ENCODE assay signal across 21 cellular contexts in genomic region chr3:7707192-7707591, GRCh38.
A peak's percentile ranks its signal among the peaks of the same experiment; 100 is the strongest.
DNase-seq lines count a peak whose midpoint lies in the region; ATAC-seq and TF ChIP-seq lines count a peak whose summit lies in the region.
"Had no signal": no experiment of that assay in that cellular context is flagged by ENCODE, and none has a peak within 500 bp of the region (broad histone marks: within the 10 kb centered on the region; RNA-seq: fewer than 3 reads in every experiment).

No MANE protein-coding gene starts in this region.

- intact Hi-C loops in CD14-positive monocyte (cut with micrococcal nuclease) (no loop called here), Right ventricle myocardium superior (cut with DNase I) (no loop called here)

- peaks cover 0 to 3% of the 10 kb centered on the region in 2 donors for H3K36me3 Mint-ChIP-seq in CD14-positive monocyte
- H3K36me3 Mint-ChIP-seq: stimulated activated memory B cell treated with anti-CD40 and anti-IgM and Interleukin-4, amounts not matched to agents 10 μg/mL and 1 μg/mL and 100 μg/mL, for 72 hours; T-cell had no signal

- peaks cover 22% of the 10 kb centered on the region for H3K4me1 Mint-ChIP-seq in CD14-positive monocyte
- H3K4me1 Mint-ChIP-seq: stimulated activated memory B cell treated with anti-CD40 and anti-IgM and Interleukin-4, amounts not matched to agents 10 μg/mL and 1 μg/mL and 100 μg/mL, for 72 hours had no signal

- H3K4me3 Mint-ChIP-seq in CD14-positive monocyte, result no peak overlapping the region
- H3K4me3 Mint-ChIP-seq: activated CD4-positive, alpha-beta memory T cell treated with anti-CD3 and anti-CD28 coated beads, Interleukin-2, amount 10 ng/mL, durations not matched to agents 7 days and 5 days; activated naive CD4-positive, alpha-beta T cell treated with anti-CD3 and anti-CD28 coated beads for 36 hours; activated T-cell treated with anti-CD3 and anti-CD28 coated beads, Interleukin-2, amount 50 U/mL, for 24 hours; stimulated activated memory B cell treated with anti-CD40 and anti-IgM and Interleukin-4, amounts not matched to agents 10 μg/mL and 1 μg/mL and 100 μg/mL, for 72 hours; T-cell had no signal

- peak overlapping the region in 2 of 7 donors; percentile 12 to 26 for H3K27ac Mint-ChIP-seq in CD14-positive monocyte
- H3K27ac Mint-ChIP-seq: activated CD4-positive, alpha-beta memory T cell treated with anti-CD3 and anti-CD28 coated beads, Interleukin-2, amount 10 ng/mL, durations not matched to agents 7 days and 5 days; activated naive CD4-positive, alpha-beta T cell treated with anti-CD3 and anti-CD28 coated beads for 36 hours; activated T-cell treated with anti-CD3 and anti-CD28 coated beads, Interleukin-2, amount 50 U/mL, for 24 hours; stimulated activated memory B cell treated with anti-CD40 and anti-IgM and Interleukin-4, amounts not matched to agents 10 μg/mL and 1 μg/mL and 100 μg/mL, for 72 hours; T-cell had no signal

- in situ Hi-C loops in Caki2 (cut with HindIII; ENCODE audit: low pct_unique_long_range_greater_than_20kb, low sequenced_read_pairs), result no loop called here

- ATAC-seq in Right ventricle myocardium superior (ENCODE audit: poor library complexity), result no peak
- ATAC-seq: right cardiac atrium; Right ventricle myocardium inferior; stimulated activated memory B cell treated with anti-CD40 and anti-IgM and Interleukin-4, amounts not matched to agents 10 μg/mL and 1 μg/mL and 100 μg/mL, for 72 hours; T-cell had no signal

- H3K9me3 Mint-ChIP-seq in CD14-positive monocyte, result peaks cover 0 to 5% (median 0%) of the 10 kb centered on the region in 7 donors
- H3K9me3 Mint-ChIP-seq: activated naive CD4-positive, alpha-beta T cell treated with anti-CD3 and anti-CD28 coated beads for 36 hours; activated T-cell treated with anti-CD3 and anti-CD28 coated beads, Interleukin-2, amount 50 U/mL, for 24 hours; stimulated activated memory B cell treated with anti-CD40 and anti-IgM and Interleukin-4, amounts not matched to agents 10 μg/mL and 1 μg/mL and 100 μg/mL, for 72 hours had no signal

- no peaks in the 10 kb centered on the region for H3K27me3 Mint-ChIP-seq in CD14-positive monocyte (ENCODE audit: low read depth in 3 of 3)
- H3K27me3 Mint-ChIP-seq: activated CD4-positive, alpha-beta memory T cell treated with anti-CD3 and anti-CD28 coated beads, Interleukin-2, amount 10 ng/mL, durations not matched to agents 7 days and 5 days; activated T-cell treated with anti-CD3 and anti-CD28 coated beads, Interleukin-2, amount 50 U/mL, for 24 hours; stimulated activated memory B cell treated with anti-CD40 and anti-IgM and Interleukin-4, amounts not matched to agents 10 μg/mL and 1 μg/mL and 100 μg/mL, for 72 hours; T-cell had no signal

- peak; percentile 45 for DNase-seq in Caki2 (ENCODE audit: low read depth)
- DNase-seq in HT1080 (ENCODE audit: low read depth), result peak; percentile 49
- DNase-seq in astrocyte of the hippocampus (ENCODE audit: low read depth, low spot score), result peak; percentile 23
- peak; percentile 58 for DNase-seq in left kidney (ENCODE audit: low read depth, low spot score)
- no peak for DNase-seq in CD14-positive monocyte (ENCODE audit: low spot score)
- DNase-seq in nucleus accumbens (lab: John Stamatoyannopoulos, UW), result no peak
- no peak for DNase-seq in Right ventricle myocardium superior
- no peak for DNase-seq in GOT3 (lab: John Stamatoyannopoulos, UW)
- DNase-seq: activated CD4-positive, alpha-beta memory T cell treated with anti-CD3 and anti-CD28 coated beads, Interleukin-2, amount 10 ng/mL, durations not matched to agents 7 days and 5 days; activated naive CD4-positive, alpha-beta T cell treated with anti-CD3 and anti-CD28 coated beads for 36 hours; activated T-cell treated with anti-CD3 and anti-CD28 coated beads, Interleukin-2, amount 50 U/mL, for 24 hours; anterior cingulate cortex; COR-L47; mammary epithelial cell; NCI-H187; right cardiac atrium; stimulated activated CD4-positive, alpha-beta T cell treated with anti-CD3 and anti-CD28 coated beads, Interleukin-15, amount 100 ng/mL, for 24 hours; T-cell; transverse colon had no signal

- TF ChIP-seq CTCF in CD14-positive monocyte (IDR thresholded peaks at IDR 0.05), result no peak

Comparison
In these comparisons a context has a peak if more than half of its experiments do, and no peak if none do; other contexts are left out.
1. DNase-seq: peak in Caki2 (single experiment), HT1080 (single experiment), astrocyte of the hippocampus (single experiment) and left kidney (single experiment); none in CD14-positive monocyte (single experiment), nucleus accumbens (0 of 56), Right ventricle myocardium superior (single experiment) and GOT3 (single experiment).